ENCODE assay signal across 14 cellular contexts in the genomic region with DNA sequence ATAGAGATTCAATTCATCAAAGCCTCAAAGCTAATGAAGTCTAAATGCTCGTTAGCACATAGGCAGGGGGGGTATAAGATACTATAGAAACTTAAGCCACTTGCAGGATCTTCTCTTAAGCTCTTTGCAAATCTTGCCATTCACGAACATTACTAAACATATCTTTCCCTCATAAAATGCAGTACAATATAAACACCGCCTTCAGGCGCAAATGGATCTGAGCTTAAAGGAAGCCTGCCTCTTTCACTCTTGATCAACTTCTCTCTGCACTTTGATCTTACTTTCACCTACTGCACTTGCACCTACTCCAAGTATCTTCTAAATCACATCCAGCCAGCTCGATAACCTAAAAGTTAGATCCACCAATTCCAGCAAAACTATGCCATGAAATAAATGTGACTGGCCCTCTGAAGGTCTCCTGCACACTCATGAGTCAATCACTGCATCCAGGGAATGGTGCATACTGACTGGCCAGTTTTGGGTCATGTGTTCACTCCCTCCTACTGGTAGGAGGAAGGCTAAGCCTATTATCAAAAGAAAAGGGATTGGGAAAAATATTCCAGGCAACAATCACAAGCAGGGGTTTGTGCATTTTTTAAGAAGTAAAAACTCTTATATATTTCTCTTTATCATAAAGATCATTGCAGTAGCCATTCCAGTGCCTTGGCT.
"Had no signal": no experiment of that assay in that cellular context is flagged by ENCODE, and none has a peak within 500 bp of the region (broad histone marks: within the 10 kb centered on the region; RNA-seq: fewer than 3 reads in every experiment).

No MANE protein-coding gene starts in this region.

- H3K27me3 ChIP-seq: cardiac muscle cell, tibial artery, uterus had no signal

- H3K9ac ChIP-seq: parathyroid adenoma had no signal

- H3K4me1 ChIP-seq: lower lobe of right lung, uterus had no signal

- H3K79me2 ChIP-seq: parathyroid adenoma had no signal

- H2AFZ ChIP-seq: parathyroid adenoma had no signal

- H3K36me3 ChIP-seq: cardiac muscle cell, lower lobe of right lung, tibial artery, uterus had no signal

- H3K27ac ChIP-seq: cardiac muscle cell, lower lobe of right lung, parathyroid adenoma, tibial artery, uterus had no signal

- H3K9me3 ChIP-seq: lower lobe of right lung, tibial artery, uterus had no signal

- DNase-seq: activated B cell treated with CpG ODN at 0.5 μM for 24 hours; activated CD4-positive, alpha-beta T cell treated with anti-CD3 and anti-CD28 coated beads for 48 hours; activated CD8-positive, alpha-beta memory T cell treated with anti-CD3 and anti-CD28 coated beads, Interleukin-2, amount 50 U/mL, for 48 hours; activated CD8-positive, alpha-beta T cell treated with anti-CD3 and anti-CD28 coated beads, Interleukin-2, amount 10 ng/mL, durations not matched to agents 7 days and 5 days; activated gamma-delta T cell; activated T-cell treated with anti-CD3 and anti-CD28 coated beads, Interleukin-2, amount 50 U/mL, for 72 hours; left cardiac atrium; lower lobe of right lung; naive thymus-derived CD4-positive, alpha-beta T cell; stimulated activated naive CD4-positive, alpha-beta T cell; tibial artery; uterus had no signal

- H3K4me3 ChIP-seq: cardiac muscle cell, lower lobe of right lung, tibial artery, uterus had no signal

- ATAC-seq: activated CD8-positive, alpha-beta T cell treated with anti-CD3 and anti-CD28 coated beads, Interleukin-2, amount 10 ng/mL, durations not matched to agents 7 days and 5 days; activated T-cell treated with anti-CD3 and anti-CD28 coated beads, Interleukin-2, amount 50 U/mL, for 72 hours; naive thymus-derived CD4-positive, alpha-beta T cell had no signal
